Comparison of ENCODE assay signal across 1 cellular context in genomic region chr14:94395306-94395899, GRCh38.
A peak's percentile ranks its signal among the peaks of the same experiment; 100 is the strongest.
TF ChIP-seq lines count a peak whose summit lies in the region.

No MANE protein-coding gene starts in this region.

TF ChIP-seq in HepG2, 621 proteins besides CTCF, POLR2A, EP300 and RAD21 (continued from another document and continues in another):
- TF ChIP-seq, protein P1, sequence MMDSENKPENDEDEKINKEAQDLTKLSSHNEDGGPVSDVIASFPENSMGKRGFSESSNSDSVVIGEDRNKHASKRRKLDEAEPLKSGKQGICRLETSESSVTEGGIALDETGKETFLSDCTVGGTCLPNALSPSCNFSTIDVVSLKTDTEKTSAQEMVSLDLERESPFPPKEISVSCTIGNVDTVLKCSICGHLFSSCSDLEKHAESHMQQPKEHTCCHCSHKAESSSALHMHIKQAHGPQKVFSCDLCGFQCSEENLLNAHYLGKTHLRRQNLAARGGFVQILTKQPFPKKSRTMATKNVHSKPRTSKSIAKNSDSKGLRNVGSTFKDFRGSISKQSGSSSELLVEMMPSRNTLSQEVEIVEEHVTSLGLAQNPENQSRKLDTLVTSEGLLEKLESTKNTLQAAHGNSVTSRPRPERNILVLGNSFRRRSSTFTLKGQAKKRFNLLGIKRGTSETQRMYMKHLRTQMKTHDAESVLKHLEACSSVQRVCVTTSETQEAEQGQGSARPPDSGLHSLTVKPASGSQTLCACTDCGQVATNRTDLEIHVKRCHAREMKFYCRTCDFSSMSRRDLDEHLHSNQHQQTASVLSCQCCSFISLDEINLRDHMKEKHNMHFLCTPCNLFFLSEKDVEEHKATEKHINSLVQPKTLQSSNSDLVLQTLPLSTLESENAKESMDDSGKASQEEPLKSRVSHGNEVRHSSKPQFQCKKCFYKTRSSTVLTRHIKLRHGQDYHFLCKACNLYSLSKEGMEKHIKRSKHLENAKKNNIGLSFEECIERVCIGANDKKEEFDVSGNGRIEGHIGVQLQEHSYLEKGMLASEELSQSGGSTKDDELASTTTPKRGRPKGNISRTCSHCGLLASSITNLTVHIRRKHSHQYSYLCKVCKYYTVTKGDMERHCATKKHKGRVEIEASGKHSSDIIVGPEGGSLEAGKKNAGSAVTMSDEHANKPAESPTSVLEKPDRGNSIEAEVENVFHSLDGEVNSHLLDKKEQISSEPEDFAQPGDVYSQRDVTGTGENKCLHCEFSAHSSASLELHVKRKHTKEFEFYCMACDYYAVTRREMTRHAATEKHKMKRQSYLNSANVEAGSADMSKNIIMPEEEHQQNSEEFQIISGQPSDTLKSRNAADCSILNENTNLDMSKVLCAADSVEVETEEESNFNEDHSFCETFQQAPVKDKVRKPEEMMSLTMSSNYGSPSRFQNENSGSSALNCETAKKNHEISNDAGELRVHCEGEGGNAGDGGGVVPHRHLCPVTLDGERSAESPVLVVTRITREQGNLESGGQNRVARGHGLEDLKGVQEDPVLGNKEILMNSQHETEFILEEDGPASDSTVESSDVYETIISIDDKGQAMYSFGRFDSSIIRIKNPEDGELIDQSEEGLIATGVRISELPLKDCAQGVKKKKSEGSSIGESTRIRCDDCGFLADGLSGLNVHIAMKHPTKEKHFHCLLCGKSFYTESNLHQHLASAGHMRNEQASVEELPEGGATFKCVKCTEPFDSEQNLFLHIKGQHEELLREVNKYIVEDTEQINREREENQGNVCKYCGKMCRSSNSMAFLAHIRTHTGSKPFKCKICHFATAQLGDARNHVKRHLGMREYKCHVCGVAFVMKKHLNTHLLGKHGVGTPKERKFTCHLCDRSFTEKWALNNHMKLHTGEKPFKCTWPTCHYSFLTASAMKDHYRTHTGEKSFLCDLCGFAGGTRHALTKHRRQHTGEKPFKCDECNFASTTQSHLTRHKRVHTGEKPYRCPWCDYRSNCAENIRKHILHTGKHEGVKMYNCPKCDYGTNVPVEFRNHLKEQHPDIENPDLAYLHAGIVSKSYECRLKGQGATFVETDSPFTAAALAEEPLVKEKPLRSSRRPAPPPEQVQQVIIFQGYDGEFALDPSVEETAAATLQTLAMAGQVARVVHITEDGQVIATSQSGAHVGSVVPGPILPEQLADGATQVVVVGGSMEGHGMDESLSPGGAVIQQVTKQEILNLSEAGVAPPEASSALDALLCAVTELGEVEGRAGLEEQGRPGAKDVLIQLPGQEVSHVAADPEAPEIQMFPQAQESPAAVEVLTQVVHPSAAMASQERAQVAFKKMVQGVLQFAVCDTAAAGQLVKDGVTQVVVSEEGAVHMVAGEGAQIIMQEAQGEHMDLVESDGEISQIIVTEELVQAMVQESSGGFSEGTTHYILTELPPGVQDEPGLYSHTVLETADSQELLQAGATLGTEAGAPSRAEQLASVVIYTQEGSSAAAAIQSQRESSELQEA (CRISPR knock-in tag; IDR thresholded peaks at IDR 0.05; ENCODE audit: not compliant biosample characterization), result no peak
- TF ChIP-seq, protein P2, sequence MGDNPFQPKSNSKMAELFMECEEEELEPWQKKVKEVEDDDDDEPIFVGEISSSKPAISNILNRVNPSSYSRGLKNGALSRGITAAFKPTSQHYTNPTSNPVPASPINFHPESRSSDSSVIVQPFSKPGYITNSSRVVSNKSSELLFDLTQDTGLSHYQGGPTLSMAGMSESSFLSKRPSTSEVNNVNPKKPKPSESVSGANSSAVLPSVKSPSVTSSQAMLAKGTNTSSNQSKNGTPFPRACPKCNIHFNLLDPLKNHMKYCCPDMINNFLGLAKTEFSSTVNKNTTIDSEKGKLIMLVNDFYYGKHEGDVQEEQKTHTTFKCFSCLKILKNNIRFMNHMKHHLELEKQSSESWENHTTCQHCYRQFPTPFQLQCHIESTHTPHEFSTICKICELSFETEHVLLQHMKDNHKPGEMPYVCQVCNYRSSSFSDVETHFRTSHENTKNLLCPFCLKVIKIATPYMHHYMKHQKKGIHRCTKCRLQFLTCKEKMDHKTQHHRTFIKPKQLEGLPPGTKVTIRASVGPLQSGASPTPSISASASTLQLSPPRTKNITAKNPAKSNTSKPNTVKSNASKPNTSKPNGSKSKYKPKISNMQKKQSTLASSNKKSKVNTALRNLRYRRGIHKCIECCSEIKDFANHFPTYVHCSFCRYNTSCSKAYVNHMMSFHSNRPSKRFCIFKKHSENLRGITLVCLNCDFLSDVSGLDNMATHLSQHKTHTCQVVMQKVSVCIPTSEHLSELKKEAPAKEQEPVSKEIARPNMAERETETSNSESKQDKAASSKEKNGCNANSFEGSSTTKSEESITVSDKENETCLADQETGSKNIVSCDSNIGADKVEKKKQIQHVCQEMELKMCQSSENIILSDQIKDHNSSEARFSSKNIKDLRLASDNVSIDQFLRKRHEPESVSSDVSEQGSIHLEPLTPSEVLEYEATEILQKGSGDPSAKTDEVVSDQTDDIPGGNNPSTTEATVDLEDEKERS (CRISPR knock-in tag; IDR thresholded peaks at IDR 0.05), result no peak
- TF ChIP-seq U2AF2 (IDR thresholded peaks at IDR 0.05; ENCODE audit: low read depth, low read length), result no peak
- no peak for TF ChIP-seq KAT7 (CRISPR knock-in tag; IDR thresholded peaks at IDR 0.05; ENCODE audit: borderline replicate concordance)
- TF ChIP-seq, protein P3, sequence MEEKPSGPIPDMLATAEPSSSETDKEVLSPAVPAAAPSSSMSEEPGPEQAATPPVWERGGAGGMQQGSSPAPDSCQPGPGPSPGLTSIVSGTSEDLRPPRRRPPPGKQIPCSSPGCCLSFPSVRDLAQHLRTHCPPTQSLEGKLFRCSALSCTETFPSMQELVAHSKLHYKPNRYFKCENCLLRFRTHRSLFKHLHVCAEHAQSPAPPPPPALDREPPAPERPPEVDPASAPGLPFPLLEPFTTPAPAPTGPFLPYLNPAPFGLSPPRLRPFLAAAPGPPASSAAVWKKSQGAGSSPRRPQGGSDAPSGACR (CRISPR knock-in tag; IDR thresholded peaks at IDR 0.05), result no peak
- 0 out of 2 replicates have a peak, but pooled peaks have one; percentile 3 for TF ChIP-seq ZSCAN29 (CRISPR knock-in tag; conservative IDR thresholded peaks at IDR 0.05)
- TF ChIP-seq DRAP1 (CRISPR knock-in tag; IDR thresholded peaks at IDR 0.05), result no peak
- TF ChIP-seq POGZ (CRISPR knock-in tag; IDR thresholded peaks at IDR 0.05), result no peak
- no peak for TF ChIP-seq ZFP91 (CRISPR knock-in tag; IDR thresholded peaks at IDR 0.05; ENCODE audit: borderline replicate concordance)
- TF ChIP-seq ZNF761 (CRISPR knock-in tag; conservative IDR thresholded peaks at IDR 0.05), result no peak
- TF ChIP-seq SATB2 (CRISPR knock-in tag; IDR thresholded peaks at IDR 0.05), result 0 out of 2 replicates have a peak, but pooled peaks have one; percentile 47
- no peak for TF ChIP-seq DPF2 (CRISPR knock-in tag; IDR thresholded peaks at IDR 0.05; ENCODE audit: borderline replicate concordance, low read depth)
- TF ChIP-seq LRRFIP1 (CRISPR knock-in tag; conservative IDR thresholded peaks at IDR 0.05), result no peak
- TF ChIP-seq SSRP1 (CRISPR knock-in tag; IDR thresholded peaks at IDR 0.05), result no peak
- TF ChIP-seq, protein P4, sequence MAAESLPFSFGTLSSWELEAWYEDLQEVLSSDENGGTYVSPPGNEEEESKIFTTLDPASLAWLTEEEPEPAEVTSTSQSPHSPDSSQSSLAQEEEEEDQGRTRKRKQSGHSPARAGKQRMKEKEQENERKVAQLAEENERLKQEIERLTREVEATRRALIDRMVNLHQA (CRISPR knock-in tag; IDR thresholded peaks at IDR 0.05), result no peak
- no peak for TF ChIP-seq SAP130 (CRISPR knock-in tag; IDR thresholded peaks at IDR 0.05; ENCODE audit: low read depth)
- no peak for TF ChIP-seq PPARG (CRISPR knock-in tag; conservative IDR thresholded peaks at IDR 0.05)
- TF ChIP-seq ZNF234 (CRISPR knock-in tag; conservative IDR thresholded peaks at IDR 0.05), result no peak
- TF ChIP-seq PTBP1 (IDR thresholded peaks at IDR 0.05; ENCODE audit: low read depth, low read length, poor library complexity, severe bottlenecking), result no peak
- TF ChIP-seq KDM1A (CRISPR knock-in tag; IDR thresholded peaks at IDR 0.05), result no peak
- no peak for TF ChIP-seq TEAD2 (CRISPR knock-in tag; IDR thresholded peaks at IDR 0.05)
- TF ChIP-seq MXD4 (CRISPR knock-in tag; IDR thresholded peaks at IDR 0.05), result no peak
- no peak for TF ChIP-seq BCL6 (CRISPR knock-in tag; IDR thresholded peaks at IDR 0.05)
- TF ChIP-seq ZBTB1 (CRISPR knock-in tag; IDR thresholded peaks at IDR 0.05; ENCODE audit: borderline replicate concordance), result no peak
- 0 out of 2 replicates have a peak, but pooled peaks have one; percentile 35 for TF ChIP-seq HBP1 (CRISPR knock-in tag; IDR thresholded peaks at IDR 0.05; ENCODE audit: low read depth)
- 0 out of 2 replicates have a peak, but pooled peaks have one; percentile 19 for TF ChIP-seq PAF1 (CRISPR knock-in tag; IDR thresholded peaks at IDR 0.05)
- TF ChIP-seq ZNF564 (CRISPR knock-in tag; IDR thresholded peaks at IDR 0.05), result no peak
- TF ChIP-seq WIZ (CRISPR knock-in tag; IDR thresholded peaks at IDR 0.05), result no peak
- TF ChIP-seq ZFP1 (CRISPR knock-in tag; IDR thresholded peaks at IDR 0.05), result no peak
- no peak for TF ChIP-seq SALL2 (CRISPR knock-in tag; IDR thresholded peaks at IDR 0.05)
- TF ChIP-seq XRCC5 (optimal IDR thresholded peaks at IDR 0.05; ENCODE audit: low read length), result no peak
- TF ChIP-seq FOXC1 (CRISPR knock-in tag; IDR thresholded peaks at IDR 0.05; ENCODE audit: borderline replicate concordance), result no peak
- TF ChIP-seq ZBTB21 (CRISPR knock-in tag; IDR thresholded peaks at IDR 0.05), result peak; percentile 21; the same call in 1 of the 2 replicates
- TF ChIP-seq ZNF12 (CRISPR knock-in tag; IDR thresholded peaks at IDR 0.05), result no peak
- TF ChIP-seq ZNF224 (CRISPR knock-in tag; IDR thresholded peaks at IDR 0.05), result no peak
- 0 out of 2 replicates have a peak, but pooled peaks have one; percentile 46 for TF ChIP-seq SNAI1 (CRISPR knock-in tag; IDR thresholded peaks at IDR 0.05; ENCODE audit: borderline replicate concordance)
- TF ChIP-seq ASH2L (IDR thresholded peaks at IDR 0.05; ENCODE audit: insufficient read length, low read depth, low read length), result peak; percentile 4
- TF ChIP-seq ZNF75D (CRISPR knock-in tag; IDR thresholded peaks at IDR 0.05; ENCODE audit: borderline replicate concordance), result no peak
- no peak for TF ChIP-seq LBX2 (CRISPR knock-in tag; IDR thresholded peaks at IDR 0.05; ENCODE audit: borderline replicate concordance)
- TF ChIP-seq ZNF776 (CRISPR knock-in tag; IDR thresholded peaks at IDR 0.05), result no peak
- no peak for TF ChIP-seq NONO (IDR thresholded peaks at IDR 0.05)
- TF ChIP-seq NONO (CRISPR knock-in tag; conservative IDR thresholded peaks at IDR 0.05), result no peak
- TF ChIP-seq ZNF572 (CRISPR knock-in tag; IDR thresholded peaks at IDR 0.05), result no peak
- no peak for TF ChIP-seq NFIB (CRISPR knock-in tag; IDR thresholded peaks at IDR 0.05; ENCODE audit: borderline replicate concordance)
- no peak for TF ChIP-seq ZNF597 (CRISPR knock-in tag; IDR thresholded peaks at IDR 0.05)
- TF ChIP-seq MTF1 (CRISPR knock-in tag; IDR thresholded peaks at IDR 0.05), result no peak
